Comparison of ENCODE assay signal across 20 cellular contexts in the genomic region with DNA sequence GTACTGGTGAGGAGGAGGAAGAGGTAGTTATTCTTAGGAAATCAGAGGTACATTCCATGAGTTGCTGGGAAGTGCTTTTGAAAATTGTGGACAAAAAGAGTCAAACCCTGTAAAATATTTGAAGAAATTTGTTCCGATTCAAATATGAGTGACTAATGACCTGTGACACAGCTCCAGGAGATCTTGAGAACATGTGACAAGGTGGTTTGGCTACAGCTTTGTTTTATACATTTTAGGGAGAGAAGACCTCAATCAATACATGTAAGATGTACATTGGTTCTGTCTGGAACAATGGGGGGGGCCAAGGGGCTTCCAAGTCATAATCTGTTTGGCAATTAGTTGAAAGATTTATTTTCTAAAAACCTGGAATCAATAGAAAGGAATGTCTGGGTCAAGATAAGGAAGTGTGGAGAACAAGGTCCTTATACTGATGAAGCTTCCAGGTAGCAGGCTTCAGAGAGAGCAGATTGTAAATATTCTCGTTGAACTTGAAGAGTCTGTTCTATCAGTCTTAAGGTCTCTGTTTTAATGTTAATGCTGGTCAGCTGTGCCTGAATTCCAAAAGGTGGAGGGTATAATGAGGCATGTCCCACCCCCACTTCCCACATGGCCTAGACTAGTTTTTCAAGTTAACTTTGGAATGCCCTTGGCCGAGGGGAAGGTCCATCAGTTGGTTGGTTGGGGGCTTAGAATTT. TPM values are rescaled to one million over a fixed set of nuclear protein-coding genes. Genes with fewer than 3 reads are reported as not detected.
A peak's percentile ranks its signal among the peaks of the same experiment; 100 is the strongest.
DNase-seq lines count a peak whose midpoint lies in the region; ATAC-seq and TF ChIP-seq lines count a peak whose summit lies in the region.
"Had no signal": no experiment of that assay in that cellular context is flagged by ENCODE, and none has a peak within 500 bp of the region (broad histone marks: within the 10 kb centered on the region; RNA-seq: fewer than 3 reads in every experiment).

No MANE protein-coding gene starts in this region.

- H2AFZ ChIP-seq in Karpas-422 (ENCODE audit: low read length) = no peak overlapping the region

- H3K27ac ChIP-seq in Karpas-422 (ENCODE audit: low read length) (no peak overlapping the region), lower lobe of right lung (no peak overlapping the region), gastrocnemius medialis (peak overlapping the region in 3 of 4 donors; percentile 11 to 38 (median 12)), upper lobe of right lung (peak overlapping the region; percentile 14)
- H3K27ac ChIP-seq: BLaER1 treated with 17β-estradiol and CSF1 and Interleukin-3, amounts not matched to agents 10 nM and 100 nM; HL-60 had no signal

- H3K79me2 ChIP-seq in Karpas-422 (ENCODE audit: low read length) = no peaks in the 10 kb centered on the region

- H3K4me1 Mint-ChIP-seq in chondrocyte (ENCODE audit: low read depth) = peaks cover 9% of the 10 kb centered on the region
- H3K4me1 Mint-ChIP-seq: B cell had no signal

- peak; percentile 33 for DNase-seq in Karpas-422
- DNase-seq in lower lobe of right lung = no peak
- DNase-seq in gastrocnemius medialis = no peak
- no peak for DNase-seq in upper lobe of right lung
- DNase-seq in AG08396 (ENCODE audit: low spot score) = no peak
- no peak for DNase-seq in chondrocyte (ENCODE audit: low spot score)
- DNase-seq: 8988T; Calu3; CD8-positive, alpha-beta T cell; GF-D8; GOT3; H7; HFFc6 had no signal

- intact Hi-C loops in lower lobe of right lung (cut with DNase I) = no loop called here
- intact Hi-C loops in gastrocnemius medialis (cut with DNase I; ENCODE audit: low total_unique reads) = loop anchor here (5.0 kb wide), 1 partner anchor 79 kb away; no protein-coding TSS in a partner anchor
- intact Hi-C loops in upper lobe of right lung (cut with DNase I) = loop anchor here (10.0 kb wide), 1 partner anchor 236 kb away; a partner anchor contains a TSS

- H3K4me3 Mint-ChIP-seq in chondrocyte (ENCODE audit: unreplicated experiment) = no peak overlapping the region
- H3K4me3 Mint-ChIP-seq: B cell; CD8-positive, alpha-beta T cell; HFFc6 had no signal

- no peaks in the 10 kb centered on the region for H3K36me3 Mint-ChIP-seq in chondrocyte (ENCODE audit: low read depth)
- H3K36me3 Mint-ChIP-seq: CD8-positive, alpha-beta T cell had no signal

- no peaks in the 10 kb centered on the region for H4K20me1 ChIP-seq in Karpas-422 (ENCODE audit: insufficient read depth, low read depth, low read length)
- H4K20me1 ChIP-seq: BLaER1 treated with 17β-estradiol and CSF1 and Interleukin-3, amounts not matched to agents 10 nM and 100 nM had no signal

- in situ Hi-C loops in gastrocnemius medialis (cut with MboI; ENCODE audit: low sequenced_read_pairs in 4 of 4) = loop anchor here in 2 of 4 donors (10.0 kb wide), 2 partner anchors 146 to 246 kb away; a partner anchor contains a TSS

- H3K36me3 ChIP-seq in Karpas-422 (ENCODE audit: insufficient read depth, low read length) = no peaks in the 10 kb centered on the region
- no peaks in the 10 kb centered on the region for H3K36me3 ChIP-seq in lower lobe of right lung
- no peaks in the 10 kb centered on the region for H3K36me3 ChIP-seq in gastrocnemius medialis
- H3K36me3 ChIP-seq in upper lobe of right lung = no peaks in the 10 kb centered on the region
- H3K36me3 ChIP-seq: BLaER1 treated with 17β-estradiol and CSF1 and Interleukin-3, amounts not matched to agents 10 nM and 100 nM had no signal

- H3K4me2 ChIP-seq in Karpas-422 (ENCODE audit: low read depth, low read length, poor library complexity, severe bottlenecking) = no peak overlapping the region

- no peaks in the 10 kb centered on the region for H3K9me2 ChIP-seq in Karpas-422 (replicated peaks; ENCODE audit: insufficient read depth, low read length)

- no peak overlapping the region for H3K9ac ChIP-seq in Karpas-422 (ENCODE audit: low read length)
- H3K9ac ChIP-seq: BLaER1 treated with 17β-estradiol and CSF1 and Interleukin-3, amounts not matched to agents 10 nM and 100 nM had no signal

- peaks cover 3% of the 10 kb centered on the region; the same call in 1 of the 2 replicates for H3K27me3 ChIP-seq in Karpas-422 (ENCODE audit: low read length)
- no peaks in the 10 kb centered on the region for H3K27me3 ChIP-seq in lower lobe of right lung (ENCODE audit: low read depth)
- H3K27me3 ChIP-seq in gastrocnemius medialis = no peaks in the 10 kb centered on the region
- H3K27me3 ChIP-seq in upper lobe of right lung = no peaks in the 10 kb centered on the region
- H3K27me3 ChIP-seq: BLaER1 treated with 17β-estradiol and CSF1 and Interleukin-3, amounts not matched to agents 10 nM and 100 nM had no signal

- H3K4me1 ChIP-seq in Karpas-422 (ENCODE audit: low read length) (peaks cover 32% of the 10 kb centered on the region), lower lobe of right lung (no peaks in the 10 kb centered on the region), gastrocnemius medialis (peaks cover 31 to 36% of the 10 kb centered on the region in 2 donors), upper lobe of right lung (peaks cover 5% of the 10 kb centered on the region)

- no peak overlapping the region for H3K4me3 ChIP-seq in Karpas-422 (ENCODE audit: low read length)
- H3K4me3 ChIP-seq in lower lobe of right lung = no peak overlapping the region
- H3K4me3 ChIP-seq in gastrocnemius medialis = no peak overlapping the region
- no peak overlapping the region for H3K4me3 ChIP-seq in upper lobe of right lung
- H3K4me3 ChIP-seq: BLaER1 treated with 17β-estradiol and CSF1 and Interleukin-3, amounts not matched to agents 10 nM and 100 nM had no signal

- H3K9me3 ChIP-seq in Karpas-422 (ENCODE audit: low read length) = no peaks in the 10 kb centered on the region
- no peaks in the 10 kb centered on the region for H3K9me3 ChIP-seq in lower lobe of right lung
- H3K9me3 ChIP-seq in gastrocnemius medialis = no peaks in the 10 kb centered on the region
- no peaks in the 10 kb centered on the region for H3K9me3 ChIP-seq in upper lobe of right lung

- H3K27ac Mint-ChIP-seq in chondrocyte (ENCODE audit: unreplicated experiment) = no peak overlapping the region
- H3K27ac Mint-ChIP-seq: B cell; CD8-positive, alpha-beta T cell; HFFc6 had no signal

- ATAC-seq in lower lobe of right lung (peak; percentile 50 to 68), gastrocnemius medialis (no peak), upper lobe of right lung (peak; percentile 23), GM21515 (IDR thresholded peaks at IDR 0.05; ENCODE audit: unreplicated experiment) (no peak)
- ATAC-seq: CD8-positive, alpha-beta T cell; HCT116 had no signal

- no peak for TF ChIP-seq CTCF in lower lobe of right lung (IDR thresholded peaks at IDR 0.05)
- no peak for TF ChIP-seq CTCF in gastrocnemius medialis (IDR thresholded peaks at IDR 0.05 in 4 of 5, conservative IDR thresholded peaks at IDR 0.05 in 1 of 5)
- TF ChIP-seq CTCF in upper lobe of right lung (IDR thresholded peaks at IDR 0.05) = no peak
- no peak for TF ChIP-seq CTCF in chondrocyte (IDR thresholded peaks at IDR 0.05)

- TF ChIP-seq POLR2A in gastrocnemius medialis (IDR thresholded peaks at IDR 0.05) = no peak

- H3K9me3 Mint-ChIP-seq in chondrocyte (ENCODE audit: low read depth) = peaks cover 11% of the 10 kb centered on the region
- H3K9me3 Mint-ChIP-seq: CD8-positive, alpha-beta T cell; HFFc6 had no signal

- peaks cover 31% of the 10 kb centered on the region for H3K27me3 Mint-ChIP-seq in chondrocyte (ENCODE audit: low read depth)

RNA-seq across cellular contexts. Expression of a gene that starts 15.5 kb away (rescaled TPM):
- 49.1 and 102 TPM in 2 replicates for total RNA-seq in Karpas-422 (2014; rRNA removed; shearing (Covaris generic); ENCODE audit: low replicate concordance)
- total RNA-seq in lower lobe of right lung = 15.1 TPM
- total RNA-seq in gastrocnemius medialis = 1 to 10 TPM in 1 of 4 donors, under 1 TPM in 3; 0.15 to 1.3 (median 0.72) TPM
- 8.9 TPM for total RNA-seq in upper lobe of right lung
- not detected in 3 replicates for total RNA-seq in chondrocyte
- total RNA-seq: A673, H7, HFFc6, HT1080 had no signal

Comparison
In these comparisons a context has a peak if more than half of its experiments do, and no peak if none do; other contexts are left out.
1. H3K27ac ChIP-seq: peak in gastrocnemius medialis (3 of 4) and upper lobe of right lung (single experiment); none in Karpas-422 (single experiment) and lower lobe of right lung (single experiment).
2. ATAC-seq: peak in lower lobe of right lung (2 of 2) and upper lobe of right lung (single experiment); none in gastrocnemius medialis (0 of 2) and GM21515 (single experiment).